ENCODE assay signal across 14 cellular contexts in genomic region chrX:13164611-13165010, GRCh38.
A peak's percentile ranks its signal among the peaks of the same experiment; 100 is the strongest.
DNase-seq lines count a peak whose midpoint lies in the region; ATAC-seq and TF ChIP-seq lines count a peak whose summit lies in the region.
"Had no signal": no experiment of that assay in that cellular context is flagged by ENCODE, and none has a peak within 500 bp of the region (broad histone marks: within the 10 kb centered on the region; RNA-seq: fewer than 3 reads in every experiment).

No MANE protein-coding gene starts in this region.

- ATAC-seq in left lung (no peak), GM18861 (IDR thresholded peaks at IDR 0.05; ENCODE audit: unreplicated experiment) (no peak)
- ATAC-seq: activated T-helper 17 cell treated with anti-CD3 and anti-CD28 coated beads, Interleukin-2, amount 50 U/mL, for 72 hours had no signal

- 47 to 69% (median 52%) methylated on average over 7 of the region's 7 CpGs for whole genome bisulfite sequencing in stomach, 5 donors

- no peak for TF ChIP-seq POLR2A in stomach (IDR thresholded peaks at IDR 0.05)

- H3K27ac ChIP-seq in left lung (peak overlapping the region; percentile 8), stomach (peak overlapping the region in 3 of 5 donors; percentile 1 to 51 (median 35))

- peaks cover 0 to 17% of the 10 kb centered on the region in 2 donors for H3K4me1 ChIP-seq in left lung
- peaks cover 0 to 28% (median 20%) of the 10 kb centered on the region in 4 donors for H3K4me1 ChIP-seq in stomach

- DNase-seq in NCI-H1436 (lab: John Stamatoyannopoulos, UW) (peak; percentile 0), NCI-H1436 treated with DMSO at 0.1 percent for 48 hours (lab: John Stamatoyannopoulos, UW) (no peak), astrocyte of the hippocampus (ENCODE audit: low read depth, low spot score) (peak; percentile 12), left lung (no peak), stomach (no peak), NCI-H2107 (lab: John Stamatoyannopoulos, UW) (no peak), amygdala (lab: John Stamatoyannopoulos, UW) (no peak)
- DNase-seq: activated CD4-positive, alpha-beta T cell treated with anti-CD3 and anti-CD28 coated beads, Interleukin-2, amount 10 ng/mL, durations not matched to agents 7 days and 5 days; GOT3; NCI-H1105 treated with DMSO at 0.1 percent for 48 hours; posterior cingulate gyrus; stimulated activated CD4-positive, alpha-beta T cell treated with anti-CD3 and anti-CD28 coated beads, Interleukin-4, amount 100 ng/mL, for 4 hours had no signal

- H3K36me3 ChIP-seq in left lung (no peaks in the 10 kb centered on the region), stomach (no peaks in the 10 kb centered on the region)

- TF ChIP-seq EP300 in stomach (IDR thresholded peaks at IDR 0.05) = no peak

- H3K9me3 ChIP-seq in left lung = no peaks in the 10 kb centered on the region
- no peaks in the 10 kb centered on the region for H3K9me3 ChIP-seq in stomach

- TF ChIP-seq CTCF in left lung (IDR thresholded peaks at IDR 0.05) (no peak), stomach (IDR thresholded peaks at IDR 0.05) (no peak)

- H3K27me3 ChIP-seq in left lung (no peaks in the 10 kb centered on the region), stomach (no peaks in the 10 kb centered on the region)

- H3K4me3 ChIP-seq in left lung = no peak overlapping the region
- no peak overlapping the region for H3K4me3 ChIP-seq in stomach

- intact Hi-C loops in left lung (cut with DNase I) = no loop called here
- intact Hi-C loops in stomach (cut with DNase I; ENCODE audit: low total_unique reads) = no loop called here

Comparison
In these comparisons a context has a peak if more than half of its experiments do, and no peak if none do; other contexts are left out.
1. DNase-seq: peak in NCI-H1436 (single experiment) and astrocyte of the hippocampus (single experiment); none in NCI-H1436 treated with DMSO at 0.1 percent for 48 hours (single experiment), left lung (0 of 2), stomach (single experiment), NCI-H2107 (single experiment) and amygdala (0 of 56).